In the genomic region with DNA sequence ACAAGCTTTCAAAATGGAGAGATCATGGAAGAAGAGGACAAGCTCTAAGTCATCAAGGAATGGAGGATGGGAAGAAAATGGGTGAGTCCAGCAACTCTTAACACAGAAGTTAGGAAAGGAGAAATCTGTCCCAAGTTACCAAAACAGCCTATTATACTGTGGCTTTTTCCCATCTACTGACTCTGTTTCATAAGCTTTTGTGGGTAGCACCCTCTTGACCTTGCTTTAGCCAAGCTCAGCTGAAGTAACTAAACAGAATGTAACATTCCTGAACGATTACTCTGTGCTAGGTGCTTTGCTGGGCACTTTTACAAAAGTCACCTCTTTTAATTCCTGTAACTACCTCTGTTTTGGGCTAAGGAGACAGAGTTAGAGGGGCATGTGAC, we compare ENCODE assay signal across 11 cellular contexts. TPM values are rescaled to one million over a fixed set of nuclear protein-coding genes. Genes with fewer than 3 reads are reported as not detected.
DNase-seq lines count a peak whose midpoint lies in the region; ATAC-seq and TF ChIP-seq lines count a peak whose summit lies in the region.
"Had no signal": no experiment of that assay in that cellular context is flagged by ENCODE, and none has a peak within 500 bp of the region (broad histone marks: within the 10 kb centered on the region; RNA-seq: fewer than 3 reads in every experiment).

No MANE protein-coding gene starts in this region.

- H3K36me3 Mint-ChIP-seq in stimulated activated naive B cell treated with anti-CD40 and anti-IgM and Interleukin-4, amounts not matched to agents 10 μg/mL and 1 μg/mL and 100 μg/mL, for 72 hours, result peaks cover 0 to 5% of the 10 kb centered on the region in 2 donors

- peaks cover 8% of the 10 kb centered on the region; the same call in 1 of the 2 replicates for H3F3A ChIP-seq in Loucy (ENCODE audit: low read depth)

- in situ Hi-C loops in mammary epithelial cell (cut with MboI; ENCODE audit: low sequenced_read_pairs in 2 of 2), result loop anchor here in 1 of 2 donors (25.0 kb wide), 1 partner anchor 150 kb away; no protein-coding TSS in a partner anchor

- H3K9ac ChIP-seq in Loucy (ENCODE audit: low read depth, low read length, poor library complexity, severe bottlenecking) (peak overlapping the region; percentile 70), mammary epithelial cell (ENCODE audit: insufficient read depth, low read length) (no peak overlapping the region)

- WGBS in mammary epithelial cell (ENCODE audit: low coverage, missing lambda C conversion rate), result no CpG with 5 or more reads among the region's 1 CpG

- CTCF ChIA-PET in mammary epithelial cell (lab: Charles Lee; ENCODE audit: low non-redundant PET), result no interaction called here

- no peak overlapping the region for H3K4me3 Mint-ChIP-seq in stimulated activated naive B cell treated with anti-CD40 and anti-IgM and Interleukin-4, amounts not matched to agents 10 μg/mL and 1 μg/mL and 100 μg/mL, for 72 hours

- H3K9me3 Mint-ChIP-seq in stimulated activated naive B cell treated with anti-CD40 and anti-IgM and Interleukin-4, amounts not matched to agents 10 μg/mL and 1 μg/mL and 100 μg/mL, for 72 hours, result no peaks in the 10 kb centered on the region

- H3K4me2 ChIP-seq in Loucy (ENCODE audit: low read depth, low read length, poor library complexity, severe bottlenecking) (peak overlapping the region; percentile 80), mammary epithelial cell (ENCODE audit: insufficient read depth, low read depth, low read length) (no peak overlapping the region), osteoblast (ENCODE audit: insufficient read depth, low read length) (peak overlapping the region; percentile 21)

- H3K9me3 ChIP-seq in Loucy (ENCODE audit: insufficient read depth, low read depth, low read length), result no peaks in the 10 kb centered on the region
- H3K9me3 ChIP-seq in mammary epithelial cell (replicated peaks; ENCODE audit: insufficient read depth, low read length), result no peaks in the 10 kb centered on the region
- no peaks in the 10 kb centered on the region for H3K9me3 ChIP-seq in osteoblast (ENCODE audit: low read depth, low read length)
- H3K9me3 ChIP-seq: mucosa of descending colon had no signal

- no peaks in the 10 kb centered on the region for H3K27me3 ChIP-seq in Loucy (ENCODE audit: insufficient read depth, low read length, poor library complexity, severe bottlenecking)
- no peaks in the 10 kb centered on the region for H3K27me3 ChIP-seq in mammary epithelial cell (ENCODE audit: insufficient read depth, low read length)
- H3K27me3 ChIP-seq in osteoblast (ENCODE audit: insufficient read depth, low read length), result no peaks in the 10 kb centered on the region

- no peaks in the 10 kb centered on the region for H3K27me3 Mint-ChIP-seq in stimulated activated naive B cell treated with anti-CD40 and anti-IgM and Interleukin-4, amounts not matched to agents 10 μg/mL and 1 μg/mL and 100 μg/mL, for 72 hours

- BruUV-seq in mammary epithelial cell (replicated peaks; lab: Mats Ljungman, UMichigan), result no TSS peak

- no peak overlapping the region for H3K27ac Mint-ChIP-seq in stimulated activated naive B cell treated with anti-CD40 and anti-IgM and Interleukin-4, amounts not matched to agents 10 μg/mL and 1 μg/mL and 100 μg/mL, for 72 hours

- peaks cover 37 to 39% of the 10 kb centered on the region in 2 donors for H3K4me1 Mint-ChIP-seq in stimulated activated naive B cell treated with anti-CD40 and anti-IgM and Interleukin-4, amounts not matched to agents 10 μg/mL and 1 μg/mL and 100 μg/mL, for 72 hours

- DNase-seq in GM03348 (ENCODE audit: low spot score) (peak; percentile 41), mammary epithelial cell (peak; percentile 30), osteoblast (ENCODE audit: insufficient read length, low spot score, missing footprints) (peak; percentile 48), cerebellar nuclear complex (lab: John Stamatoyannopoulos, UW) (no peak), pons (ENCODE audit: low spot score) (no peak)
- DNase-seq in stimulated activated naive B cell treated with anti-CD40 and anti-IgM and Interleukin-4, amounts not matched to agents 10 μg/mL and 1 μg/mL and 100 μg/mL, for 72 hours, result no peak
- DNase-seq: amniotic stem cell, SHP77 treated with DMSO at 0.1 percent for 48 hours, WERI-Rb-1 had no signal

- dilution Hi-C loops in mammary epithelial cell (cut with HindIII; ENCODE audit: low sequenced_read_pairs), result loop anchor here (5.0 kb wide), 1 partner anchor 55 kb away; no protein-coding TSS in a partner anchor

- intact Hi-C loops in mammary epithelial cell (cut with micrococcal nuclease), result no loop called here

- H4K20me1 ChIP-seq in Loucy (ENCODE audit: insufficient read depth, low read length, poor library complexity, severe bottlenecking) (no peaks in the 10 kb centered on the region), mammary epithelial cell (ENCODE audit: insufficient read depth, low read length) (no peaks in the 10 kb centered on the region), osteoblast (ENCODE audit: insufficient read depth, low read length) (no peaks in the 10 kb centered on the region)

- H3K27ac ChIP-seq in mammary epithelial cell (ENCODE audit: insufficient read depth, low read depth, low read length), result no peak overlapping the region
- H3K27ac ChIP-seq in osteoblast (ENCODE audit: low read depth, low read length), result no peak overlapping the region
- H3K27ac ChIP-seq: WERI-Rb-1 had no signal

- 0 out of 2 replicates have a peak, but pooled peaks cover 7% of the 10 kb centered on the region for H3K79me2 ChIP-seq in Loucy (ENCODE audit: insufficient read depth, low read length)
- H3K79me2 ChIP-seq in mammary epithelial cell (ENCODE audit: insufficient read depth, low read length), result no peaks in the 10 kb centered on the region
- no peaks in the 10 kb centered on the region for H3K79me2 ChIP-seq in osteoblast (ENCODE audit: insufficient read depth, low read length)

- ATAC-seq in stimulated activated naive B cell treated with anti-CD40 and anti-IgM and Interleukin-4, amounts not matched to agents 10 μg/mL and 1 μg/mL and 100 μg/mL, for 72 hours (replicated peaks), result no peak

- no peaks in the 10 kb centered on the region for H3K9me2 ChIP-seq in Loucy (replicated peaks; ENCODE audit: low read depth, low read length)

- TF ChIP-seq CTCF in Loucy (conservative IDR thresholded peaks at IDR 0.05; ENCODE audit: low read length), result no peak
- TF ChIP-seq CTCF in mammary epithelial cell (conservative IDR thresholded peaks at IDR 0.05 in 1 of 2, IDR thresholded peaks at IDR 0.05 in 1 of 2; ENCODE audit: extremely low read depth in 1 of 2, insufficient read depth in 1 of 2, low read depth in 1 of 2, low read length in 2 of 2), result no peak
- no peak for TF ChIP-seq CTCF in osteoblast (IDR thresholded peaks at IDR 0.05; ENCODE audit: extremely low read depth, low read depth, low read length)

- H3K36me3 ChIP-seq in Loucy (ENCODE audit: insufficient read depth, low read length), result no peaks in the 10 kb centered on the region
- H3K36me3 ChIP-seq in mammary epithelial cell (ENCODE audit: insufficient read depth, low read length), result no peaks in the 10 kb centered on the region
- H3K36me3 ChIP-seq in osteoblast (ENCODE audit: insufficient read depth, low read length), result no peaks in the 10 kb centered on the region
- H3K36me3 ChIP-seq: WERI-Rb-1 had no signal

- H2AFZ ChIP-seq in Loucy (ENCODE audit: low read length), result peak overlapping the region; percentile 62; the same call in 1 of the 2 replicates
- H2AFZ ChIP-seq in mammary epithelial cell (ENCODE audit: low read depth, low read length), result no peak overlapping the region
- H2AFZ ChIP-seq in osteoblast (ENCODE audit: low read length), result no peak overlapping the region

- H3K4me1 ChIP-seq in Loucy (ENCODE audit: insufficient read depth, low read length, poor library complexity, severe bottlenecking), result peaks cover 65% of the 10 kb centered on the region
- H3K4me1 ChIP-seq in mammary epithelial cell (ENCODE audit: insufficient read depth, low read length), result peaks cover 11% of the 10 kb centered on the region
- H3K4me1 ChIP-seq in osteoblast (ENCODE audit: insufficient read depth, low read length), result peaks cover 13% of the 10 kb centered on the region

- peak overlapping the region; percentile 65 for H3K4me3 ChIP-seq in Loucy (ENCODE audit: low read length, poor library complexity, severe bottlenecking)
- H3K4me3 ChIP-seq in mammary epithelial cell (replicated peaks in 1 of 3; ENCODE audit: insufficient read depth in 1 of 3, low read depth in 2 of 3, low read length in 3 of 3), result no peak overlapping the region
- H3K4me3 ChIP-seq in osteoblast (ENCODE audit: insufficient read depth, low read length), result no peak overlapping the region
- H3K4me3 ChIP-seq: mucosa of descending colon had no signal

RNA-seq across cellular contexts. Expression of gene MAP7D2, which starts 54.8 kb away (rescaled TPM):
- total RNA-seq in mammary epithelial cell (1 to 10 TPM; 1.0 to 5.0 TPM), osteoblast (under 0.01 and 0.36 TPM in 2 replicates)
- 3.2 TPM for polyA plus RNA-seq in mammary epithelial cell
- polyA minus RNA-seq in mammary epithelial cell, result 5.1 TPM

Comparison
In these comparisons a context has a peak if more than half of its experiments do, and no peak if none do; other contexts are left out.
1. DNase-seq: peak in GM03348 (single experiment), mammary epithelial cell (single experiment) and osteoblast (single experiment); none in cerebellar nuclear complex (0 of 2), pons (single experiment) and stimulated activated naive B cell treated with anti-CD40 and anti-IgM and Interleukin-4, amounts not matched to agents 10 μg/mL and 1 μg/mL and 100 μg/mL, for 72 hours (single experiment).